In the genomic region with DNA sequence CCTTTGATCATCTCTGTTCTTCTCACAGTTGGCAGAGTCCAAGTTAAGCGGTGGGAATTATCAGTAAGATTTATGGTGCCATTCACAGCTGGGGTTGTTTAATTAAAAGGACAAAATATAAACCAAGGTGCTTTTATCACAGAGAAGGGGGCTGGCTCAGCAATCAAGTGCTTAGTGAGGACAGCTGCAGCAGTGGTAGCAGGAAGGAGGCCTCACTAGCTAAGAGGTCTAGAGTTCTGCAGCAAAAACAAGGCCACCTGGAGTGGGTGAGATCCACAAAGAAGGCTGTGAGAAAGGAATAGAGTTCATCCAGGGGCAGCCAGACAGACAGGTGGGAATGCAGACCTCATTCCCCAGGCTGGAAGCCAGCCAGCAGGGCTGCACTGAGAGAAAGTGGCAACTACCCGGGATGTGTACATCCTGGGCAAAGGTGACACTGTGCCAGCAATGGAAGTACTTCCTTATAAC, we compare ENCODE assay signal across 12 cellular contexts.
DNase-seq lines count a peak whose midpoint lies in the region; ATAC-seq and TF ChIP-seq lines count a peak whose summit lies in the region.
"Had no signal": no experiment of that assay in that cellular context is flagged by ENCODE, and none has a peak within 500 bp of the region (broad histone marks: within the 10 kb centered on the region; RNA-seq: fewer than 3 reads in every experiment).

No MANE protein-coding gene starts in this region.

- H3K4me3 ChIP-seq in LNCaP clone FGC (ENCODE audit: low read depth, low read length) (no peak overlapping the region), MM.1S (ENCODE audit: low read length) (no peak overlapping the region), foreskin fibroblast (ENCODE audit: low read depth in 1 of 2, low read length in 2 of 2) (no peak overlapping the region)

- H3K4me1 ChIP-seq in MM.1S (ENCODE audit: low read length) = no peaks in the 10 kb centered on the region

- H3K27me3 ChIP-seq in MM.1S (replicated peaks; ENCODE audit: insufficient read depth, low read length) = no peaks in the 10 kb centered on the region

- no peak overlapping the region for H2AFZ ChIP-seq in MM.1S (ENCODE audit: low read length)

- no peaks in the 10 kb centered on the region for H3K9me3 ChIP-seq in MM.1S (replicated peaks; ENCODE audit: insufficient read depth, low read length)

- H3K27me3 Mint-ChIP-seq in effector memory CD8-positive, alpha-beta T cell = no peaks in the 10 kb centered on the region
- no peaks in the 10 kb centered on the region for H3K27me3 Mint-ChIP-seq in activated naive CD8-positive, alpha-beta T cell treated with anti-CD3 and anti-CD28 coated beads, Interleukin-2, amount 50 U/mL, for 24 hours
- H3K27me3 Mint-ChIP-seq: activated T-cell treated with anti-CD3 and anti-CD28 coated beads, Interleukin-2, amount 50 U/mL, for 24 hours; dendritic cell treated with granulocyte-macrophage colony-stimulating factor and Interleukin-4, amounts not matched to agents 40 ng/mL and 50 ng/mL, for 4 days; stimulated activated naive CD8-positive, alpha-beta T cell treated with anti-CD3 and anti-CD28 coated beads, Interleukin-15, amount 100 ng/mL, for 72 hours had no signal

- H3K27ac Mint-ChIP-seq in effector memory CD8-positive, alpha-beta T cell = peak overlapping the region; percentile 12 to 33
- no peak overlapping the region for H3K27ac Mint-ChIP-seq in activated naive CD8-positive, alpha-beta T cell treated with anti-CD3 and anti-CD28 coated beads, Interleukin-2, amount 50 U/mL, for 24 hours
- H3K27ac Mint-ChIP-seq: activated T-cell treated with anti-CD3 and anti-CD28 coated beads, Interleukin-2, amount 50 U/mL, for 24 hours; dendritic cell treated with granulocyte-macrophage colony-stimulating factor and Interleukin-4, amounts not matched to agents 40 ng/mL and 50 ng/mL, for 4 days; stimulated activated naive CD8-positive, alpha-beta T cell treated with anti-CD3 and anti-CD28 coated beads, Interleukin-15, amount 100 ng/mL, for 72 hours had no signal

- no peaks in the 10 kb centered on the region for H4K20me1 ChIP-seq in MM.1S (ENCODE audit: insufficient read depth, low read length)

- H3K36me3 Mint-ChIP-seq in effector memory CD8-positive, alpha-beta T cell (ENCODE audit: insufficient read depth) = peaks cover 32% of the 10 kb centered on the region
- H3K36me3 Mint-ChIP-seq in activated naive CD8-positive, alpha-beta T cell treated with anti-CD3 and anti-CD28 coated beads, Interleukin-2, amount 50 U/mL, for 24 hours (ENCODE audit: low read depth) = peaks cover 17% of the 10 kb centered on the region

- no peak overlapping the region for H3K4me3 Mint-ChIP-seq in effector memory CD8-positive, alpha-beta T cell
- no peak overlapping the region for H3K4me3 Mint-ChIP-seq in activated naive CD8-positive, alpha-beta T cell treated with anti-CD3 and anti-CD28 coated beads, Interleukin-2, amount 50 U/mL, for 24 hours
- H3K4me3 Mint-ChIP-seq: activated T-cell treated with anti-CD3 and anti-CD28 coated beads, Interleukin-2, amount 50 U/mL, for 24 hours; dendritic cell treated with granulocyte-macrophage colony-stimulating factor and Interleukin-4, amounts not matched to agents 40 ng/mL and 50 ng/mL, for 4 days; stimulated activated naive CD8-positive, alpha-beta T cell treated with anti-CD3 and anti-CD28 coated beads, Interleukin-15, amount 100 ng/mL, for 72 hours had no signal

- DNase-seq in LNCaP clone FGC (ENCODE audit: low read depth) (peak; percentile 46), NCI-H524 (lab: John Stamatoyannopoulos, UW) (peak; percentile 97 to 99), substantia nigra (lab: John Stamatoyannopoulos, UW) (peak in 2 of 49 donors; percentile 1 to 36), MM.1S (no peak), foreskin fibroblast (no peak)
- DNase-seq in effector memory CD8-positive, alpha-beta T cell = no peak
- no peak for DNase-seq in stimulated activated CD4-positive, alpha-beta T cell treated with anti-CD3 and anti-CD28 coated beads, Interleukin-12 subunit alpha, Interleukin-12 subunit beta, amount 100 ng/mL, for 4 hours
- DNase-seq in activated naive CD8-positive, alpha-beta T cell treated with anti-CD3 and anti-CD28 coated beads, Interleukin-2, amount 50 U/mL, for 24 hours = no peak
- DNase-seq: activated T-cell treated with anti-CD3 and anti-CD28 coated beads, Interleukin-2, amount 50 U/mL, for 24 hours; stimulated activated CD4-positive, alpha-beta T cell treated with anti-CD3 and anti-CD28 coated beads, Interleukin-15, amount 100 ng/mL, for 24 hours; stimulated activated naive CD8-positive, alpha-beta T cell treated with anti-CD3 and anti-CD28 coated beads, Interleukin-15, amount 100 ng/mL, for 72 hours had no signal

- H3F3A ChIP-seq in MM.1S (ENCODE audit: insufficient read depth, low read length) = no peaks in the 10 kb centered on the region

- no peaks in the 10 kb centered on the region for H3K9me2 ChIP-seq in MM.1S (replicated peaks; ENCODE audit: insufficient read depth, low read length)

- H3K9ac ChIP-seq in MM.1S (ENCODE audit: low read length) = no peak overlapping the region

- no peaks in the 10 kb centered on the region for H3K4me1 Mint-ChIP-seq in effector memory CD8-positive, alpha-beta T cell (ENCODE audit: low read depth in 2 of 2)
- H3K4me1 Mint-ChIP-seq in activated naive CD8-positive, alpha-beta T cell treated with anti-CD3 and anti-CD28 coated beads, Interleukin-2, amount 50 U/mL, for 24 hours = no peaks in the 10 kb centered on the region
- H3K4me1 Mint-ChIP-seq: stimulated activated naive CD8-positive, alpha-beta T cell treated with anti-CD3 and anti-CD28 coated beads, Interleukin-15, amount 100 ng/mL, for 72 hours had no signal

- H3K36me3 ChIP-seq in MM.1S (replicated peaks; ENCODE audit: insufficient read depth, low read length) = no peaks in the 10 kb centered on the region

- H3K27ac ChIP-seq in substantia nigra (ENCODE audit: low read depth, low read length, poor library complexity, severe bottlenecking) (peak overlapping the region; percentile 79), MM.1S (ENCODE audit: low read length) (no peak overlapping the region)

- no peaks in the 10 kb centered on the region for H3K9me3 Mint-ChIP-seq in effector memory CD8-positive, alpha-beta T cell
- H3K9me3 Mint-ChIP-seq in activated naive CD8-positive, alpha-beta T cell treated with anti-CD3 and anti-CD28 coated beads, Interleukin-2, amount 50 U/mL, for 24 hours = no peaks in the 10 kb centered on the region
- H3K9me3 Mint-ChIP-seq: activated T-cell treated with anti-CD3 and anti-CD28 coated beads, Interleukin-2, amount 50 U/mL, for 24 hours; dendritic cell treated with granulocyte-macrophage colony-stimulating factor and Interleukin-4, amounts not matched to agents 40 ng/mL and 50 ng/mL, for 4 days; stimulated activated naive CD8-positive, alpha-beta T cell treated with anti-CD3 and anti-CD28 coated beads, Interleukin-15, amount 100 ng/mL, for 72 hours had no signal

- ATAC-seq in effector memory CD8-positive, alpha-beta T cell (replicated peaks) = no peak
- ATAC-seq in activated naive CD8-positive, alpha-beta T cell treated with anti-CD3 and anti-CD28 coated beads, Interleukin-2, amount 50 U/mL, for 24 hours = no peak
- ATAC-seq: stimulated activated naive CD8-positive, alpha-beta T cell treated with anti-CD3 and anti-CD28 coated beads, Interleukin-15, amount 100 ng/mL, for 72 hours had no signal

- no peaks in the 10 kb centered on the region for H3K79me2 ChIP-seq in MM.1S (ENCODE audit: low read length)

- TF ChIP-seq CTCF in LNCaP clone FGC (IDR thresholded peaks at IDR 0.05; ENCODE audit: control insufficient read depth, extremely low read depth, insufficient read depth) (no peak), MM.1S (IDR thresholded peaks at IDR 0.05; ENCODE audit: low read length) (no peak), foreskin fibroblast (IDR thresholded peaks at IDR 0.05; ENCODE audit: low read depth, low read length) (no peak)

- H3K4me2 ChIP-seq in MM.1S (ENCODE audit: low read depth, low read length) = no peak overlapping the region

Comparison
In these comparisons a context has a peak if more than half of its experiments do, and no peak if none do; other contexts are left out.
1. DNase-seq: peak in LNCaP clone FGC (single experiment) and NCI-H524 (2 of 2); none in effector memory CD8-positive, alpha-beta T cell (0 of 3), stimulated activated CD4-positive, alpha-beta T cell treated with anti-CD3 and anti-CD28 coated beads, Interleukin-12 subunit alpha, Interleukin-12 subunit beta, amount 100 ng/mL, for 4 hours (single experiment), activated naive CD8-positive, alpha-beta T cell treated with anti-CD3 and anti-CD28 coated beads, Interleukin-2, amount 50 U/mL, for 24 hours (single experiment), MM.1S (single experiment) and foreskin fibroblast (0 of 2).